Comparison of ENCODE assay signal across 1 cellular context in the genomic region with DNA sequence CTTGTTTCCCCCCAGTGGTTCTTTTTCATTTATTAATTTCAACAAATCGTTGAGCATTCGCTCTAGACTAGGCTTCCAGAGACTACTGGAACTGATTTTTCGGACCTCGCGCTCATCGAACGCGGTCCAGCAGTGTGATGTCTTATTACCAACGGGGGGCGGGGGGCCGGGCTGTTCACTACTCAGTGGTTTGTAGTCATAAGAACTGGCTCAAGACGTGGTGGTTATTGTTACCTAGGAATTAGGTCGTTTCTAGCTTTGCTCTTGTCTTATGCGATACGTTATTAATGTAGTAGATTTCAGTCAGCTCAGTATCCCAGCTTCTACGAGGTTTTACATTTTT.
TF ChIP-seq lines count a peak whose summit lies in the region.

No MANE protein-coding gene starts in this region.

TF ChIP-seq in WTC11, 78 proteins besides CTCF, POLR2A, EP300 and RAD21 (continued from another document):
- TF ChIP-seq STAT6 (CRISPR knock-in tag; conservative IDR thresholded peaks at IDR 0.05; ENCODE audit: low read depth), result no peak
- no peak for TF ChIP-seq USF1 (CRISPR knock-in tag; IDR thresholded peaks at IDR 0.05)
- TF ChIP-seq, protein P1, sequence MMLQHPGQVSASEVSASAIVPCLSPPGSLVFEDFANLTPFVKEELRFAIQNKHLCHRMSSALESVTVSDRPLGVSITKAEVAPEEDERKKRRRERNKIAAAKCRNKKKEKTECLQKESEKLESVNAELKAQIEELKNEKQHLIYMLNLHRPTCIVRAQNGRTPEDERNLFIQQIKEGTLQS (CRISPR knock-in tag; conservative IDR thresholded peaks at IDR 0.05), result no peak
- TF ChIP-seq ZNF121 (CRISPR knock-in tag; IDR thresholded peaks at IDR 0.05), result no peak
